ENCODE assay signal across 21 cellular contexts in the genomic region with DNA sequence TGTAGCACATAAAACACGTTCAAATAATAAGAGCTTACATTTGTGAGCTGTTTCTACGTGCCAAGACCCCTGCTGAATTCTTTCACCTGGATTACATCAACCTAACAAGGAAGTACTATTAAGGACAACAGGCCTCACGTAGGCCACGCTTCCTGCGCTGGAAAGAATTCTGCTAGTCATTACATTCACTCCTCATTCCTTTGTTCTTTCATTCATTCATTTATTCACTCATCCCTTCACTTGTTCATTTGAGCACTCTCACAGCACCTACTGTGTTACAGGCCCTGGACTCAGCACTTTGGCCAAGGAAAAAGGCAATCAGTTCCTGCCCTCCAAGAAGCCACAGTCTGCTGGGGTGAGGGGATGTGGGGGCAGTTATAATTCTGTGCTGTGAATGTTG. TPM values are rescaled to one million over a fixed set of nuclear protein-coding genes. Genes with fewer than 3 reads are reported as not detected.
DNase-seq lines count a peak whose midpoint lies in the region; ATAC-seq, FAIRE-seq and TF ChIP-seq lines count a peak whose summit lies in the region.
"Had no signal": no experiment of that assay in that cellular context is flagged by ENCODE, and none has a peak within 500 bp of the region (broad histone marks: within the 10 kb centered on the region; RNA-seq: fewer than 3 reads in every experiment).

No MANE protein-coding gene starts in this region.

- H2BK120ac ChIP-seq in H9 (ENCODE audit: low read depth, low read length, poor library complexity, severe bottlenecking), result no peak overlapping the region

- no peak overlapping the region for H2BK15ac ChIP-seq in H9 (ENCODE audit: low read depth, low read length)

- TF ChIP-seq CTCF in H9 (conservative IDR thresholded peaks at IDR 0.05), result no peak
- no peak for TF ChIP-seq CTCF in K562 (IDR thresholded peaks at IDR 0.05 in 2 of 3, conservative IDR thresholded peaks at IDR 0.05 in 1 of 3; ENCODE audit: insufficient read depth in 2 of 3, low read depth in 1 of 3, low read length in 3 of 3)
- no peak for TF ChIP-seq CTCF in neutrophil (IDR thresholded peaks at IDR 0.05)

- in situ Hi-C loops in K562 (cut with MboI), result no loop called here

- H3T11ph ChIP-seq in H9 (ENCODE audit: low read length), result no peak overlapping the region

- H3K14ac ChIP-seq in H9 (ENCODE audit: insufficient read depth, low read length), result no peak overlapping the region

- H4K5ac ChIP-seq in H9 (ENCODE audit: insufficient read length, low read depth, low read length), result no peak overlapping the region

- no peak for TF ChIP-seq POLR2A in K562 (conservative IDR thresholded peaks at IDR 0.05)

- H2AK5ac ChIP-seq in H9 (ENCODE audit: insufficient read length, low read length), result no peak overlapping the region

- H3K4me3 ChIP-seq in K562 (no peak overlapping the region), neutrophil (ENCODE audit: low read depth in 1 of 2, low read length in 1 of 2) (peak overlapping the region; percentile 26 to 43)
- no peak overlapping the region for H3K4me3 ChIP-seq in CD4-positive, alpha-beta memory T cell (ENCODE audit: low read length in 2 of 2)
- H3K4me3 ChIP-seq: GM23338, SK-N-MC had no signal

- no peak overlapping the region for H2BK5ac ChIP-seq in H9 (ENCODE audit: insufficient read length, low read length)

- no peak for DNase-seq in activated naive CD8-positive, alpha-beta T cell treated with anti-CD3 and anti-CD28 coated beads, Interleukin-2, amount 10 ng/mL, durations not matched to agents 7 days and 5 days
- no peak for DNase-seq in activated naive CD8-positive, alpha-beta T cell treated with anti-CD3 and anti-CD28 coated beads for 36 hours
- no peak for DNase-seq in H9
- DNase-seq in K562 (ENCODE audit: extremely low read depth in 1 of 4, low spot score in 3 of 4), result no peak
- no peak for DNase-seq in activated T-cell treated with anti-CD3 and anti-CD28 coated beads, Interleukin-2, amount 50 U/mL, for 48 hours
- DNase-seq in CD4-positive, alpha-beta memory T cell, result no peak
- DNase-seq: BE2C; CD8-positive, alpha-beta memory T cell; DMS53; NCI-H1092 treated with DMSO at 0.1 percent for 48 hours; NCI-H446 treated with DMSO at 0.1 percent for 48 hours; SHP77 had no signal

- no peak overlapping the region for H2AFZ ChIP-seq in H9 (ENCODE audit: low read length)
- no peak overlapping the region for H2AFZ ChIP-seq in K562 (ENCODE audit: low read depth, low read length)
- H2AFZ ChIP-seq: GM23338 had no signal

- no peak overlapping the region for H3K4me3 Mint-ChIP-seq in activated naive CD8-positive, alpha-beta T cell treated with anti-CD3 and anti-CD28 coated beads, Interleukin-2, amount 10 ng/mL, durations not matched to agents 7 days and 5 days
- no peak overlapping the region for H3K4me3 Mint-ChIP-seq in activated naive CD8-positive, alpha-beta T cell treated with anti-CD3 and anti-CD28 coated beads for 36 hours
- no peak overlapping the region for H3K4me3 Mint-ChIP-seq in H9
- H3K4me3 Mint-ChIP-seq in CD4-positive, alpha-beta memory T cell, result no peak overlapping the region
- H3K4me3 Mint-ChIP-seq: CD8-positive, alpha-beta memory T cell; GM23338 had no signal

- H3K4me1 Mint-ChIP-seq in activated naive CD8-positive, alpha-beta T cell treated with anti-CD3 and anti-CD28 coated beads, Interleukin-2, amount 10 ng/mL, durations not matched to agents 7 days and 5 days, result peaks cover 27% of the 10 kb centered on the region
- H3K4me1 Mint-ChIP-seq in activated naive CD8-positive, alpha-beta T cell treated with anti-CD3 and anti-CD28 coated beads for 36 hours, result peaks cover under 1% of the 10 kb centered on the region
- H3K4me1 Mint-ChIP-seq in H9, result peaks cover 17 to 28% of the 10 kb centered on the region in 2 experiments
- H3K4me1 Mint-ChIP-seq in CD4-positive, alpha-beta memory T cell, result peaks cover 0 to 5% (median 0%) of the 10 kb centered on the region in 4 donors

- no peaks in the 10 kb centered on the region for H3K9me3 ChIP-seq in H9 (ENCODE audit: control insufficient read depth, low read depth, low read length)
- H3K9me3 ChIP-seq in K562 (replicated peaks; ENCODE audit: control insufficient read depth, insufficient read depth, low read depth, low read length), result no peaks in the 10 kb centered on the region
- H3K9me3 ChIP-seq in neutrophil, result no peaks in the 10 kb centered on the region
- no peaks in the 10 kb centered on the region for H3K9me3 ChIP-seq in CD4-positive, alpha-beta memory T cell (ENCODE audit: control insufficient read depth in 1 of 2, low read length in 2 of 2)
- H3K9me3 ChIP-seq: BE2C had no signal

- H3K56ac ChIP-seq in H9 (ENCODE audit: insufficient read length, low read depth, low read length), result no peak overlapping the region

- no peak overlapping the region for H2BK20ac ChIP-seq in H9 (ENCODE audit: low read depth, low read length, poor library complexity, severe bottlenecking)

- no peak overlapping the region for H3K23ac ChIP-seq in H9 (ENCODE audit: insufficient read length, low read depth, low read length)

- no TSS peak for BruUV-seq in K562 (replicated peaks; lab: Mats Ljungman, UMichigan)

- intact Hi-C loops in K562 (cut with micrococcal nuclease), result no loop called here
- intact Hi-C loops in CD4-positive, alpha-beta memory T cell (cut with micrococcal nuclease), result no loop called here

- H3K36me3 Mint-ChIP-seq in activated naive CD8-positive, alpha-beta T cell treated with anti-CD3 and anti-CD28 coated beads, Interleukin-2, amount 10 ng/mL, durations not matched to agents 7 days and 5 days, result peaks cover 18% of the 10 kb centered on the region
- no peaks in the 10 kb centered on the region for H3K36me3 Mint-ChIP-seq in activated naive CD8-positive, alpha-beta T cell treated with anti-CD3 and anti-CD28 coated beads for 36 hours
- no peaks in the 10 kb centered on the region; a peak in 1 of 7 replicates for H3K36me3 Mint-ChIP-seq in H9 (ENCODE audit: insufficient read depth in 1 of 3, low read depth in 3 of 3)
- H3K36me3 Mint-ChIP-seq in CD4-positive, alpha-beta memory T cell, result no peaks in the 10 kb centered on the region
- H3K36me3 Mint-ChIP-seq: CD8-positive, alpha-beta memory T cell had no signal

- H3K79me1 ChIP-seq in H9 (ENCODE audit: insufficient read depth, low read depth, low read length, poor library complexity, severe bottlenecking), result no peaks in the 10 kb centered on the region

- no peaks in the 10 kb centered on the region for H3K23me2 ChIP-seq in H9 (ENCODE audit: insufficient read length, low read depth, low read length, poor library complexity, severe bottlenecking)

- H3K36me3 ChIP-seq in K562 (ENCODE audit: control insufficient read depth, insufficient read depth, low read length) (0 out of 3 replicates have a peak, but pooled peaks cover 5% of the 10 kb centered on the region), neutrophil (peaks cover 4% of the 10 kb centered on the region)
- H3K36me3 ChIP-seq in CD4-positive, alpha-beta memory T cell (ENCODE audit: insufficient read depth, low read length), result no peaks in the 10 kb centered on the region
- H3K36me3 ChIP-seq: BE2C had no signal

- H3K4me2 ChIP-seq in H9 (ENCODE audit: insufficient read depth, insufficient read length, low read length) (no peak overlapping the region), K562 (ENCODE audit: insufficient read depth, low read length) (no peak overlapping the region)
- H3K4me2 ChIP-seq: GM23338, KMS-11 had no signal

- POLR2A ChIA-PET in activated naive CD8-positive, alpha-beta T cell treated with anti-CD3 and anti-CD28 coated beads, Interleukin-2, amount 10 ng/mL, durations not matched to agents 7 days and 5 days (lab: Charles Lee), result no interaction called here
- POLR2A ChIA-PET in K562 (lab: Yijun Ruan, JAX), result interaction anchor here (1.9 kb wide), 1 partner anchor 10 kb away, joined by 4 read pairs; no protein-coding TSS in a partner anchor
- POLR2A ChIA-PET in CD4-positive, alpha-beta memory T cell (lab: Charles Lee; ENCODE audit: partially characterized antibody), result no interaction called here

- H3K79me2 ChIP-seq in H9 (ENCODE audit: insufficient read depth, low read length) (no peaks in the 10 kb centered on the region), K562 (ENCODE audit: control insufficient read depth, insufficient read depth, low read length) (no peaks in the 10 kb centered on the region)

- no peak for ATAC-seq in activated naive CD8-positive, alpha-beta T cell treated with anti-CD3 and anti-CD28 coated beads, Interleukin-2, amount 10 ng/mL, durations not matched to agents 7 days and 5 days (ENCODE audit: low read depth)
- no peak for ATAC-seq in K562
- no peak for ATAC-seq in HG03025 (IDR thresholded peaks at IDR 0.05; ENCODE audit: low FRiP score, unreplicated experiment)
- ATAC-seq: GM23338 had no signal

- H4K8ac ChIP-seq in H9 (replicated peaks; ENCODE audit: insufficient read length, low read depth, low read length), result no peak overlapping the region

- no peak for TF ChIP-seq EP300 in K562 (IDR thresholded peaks at IDR 0.05; ENCODE audit: low read length)

- H3K18ac ChIP-seq in H9 (ENCODE audit: insufficient read length, low read depth, low read length), result no peak overlapping the region

- no peaks in the 10 kb centered on the region for H3K9me1 ChIP-seq in K562 (ENCODE audit: control insufficient read depth, insufficient read depth, low read length)

- no peak overlapping the region for H2BK12ac ChIP-seq in H9 (ENCODE audit: insufficient read length, low read depth, low read length)

- H3K4ac ChIP-seq in H9 (ENCODE audit: low read depth, low read length), result no peak overlapping the region

- H4K20me1 ChIP-seq in H9 (ENCODE audit: control insufficient read depth, insufficient read depth, insufficient read length), result no peaks in the 10 kb centered on the region
- H4K20me1 ChIP-seq in K562 (replicated peaks; ENCODE audit: control insufficient read depth, insufficient read depth, low read length), result no peaks in the 10 kb centered on the region

- no peaks in the 10 kb centered on the region for H3K27me3 ChIP-seq in H9 (ENCODE audit: insufficient read depth, low read length)
- H3K27me3 ChIP-seq in K562 (ENCODE audit: control insufficient read depth in 2 of 2, insufficient read depth in 2 of 2, low read length in 2 of 2), result no peaks in the 10 kb centered on the region
- no peaks in the 10 kb centered on the region for H3K27me3 ChIP-seq in neutrophil
- no peaks in the 10 kb centered on the region for H3K27me3 ChIP-seq in CD4-positive, alpha-beta memory T cell (ENCODE audit: insufficient read depth, low read length)
- H3K27me3 ChIP-seq: BE2C had no signal

- CTCF ChIA-PET in K562 (lab: Yijun Ruan, JAX; ENCODE audit: low intra/inter-chr PET ratio), result no interaction called here
- CTCF ChIA-PET in CD4-positive, alpha-beta memory T cell (lab: Charles Lee; ENCODE audit: partially characterized antibody), result interaction anchor here (1.6 kb wide), 1 partner anchor 10 kb away, joined by 4 read pairs; no protein-coding TSS in a partner anchor

- no CpG with 5 or more reads among the region's 5 CpGs for WGBS in H9 (ENCODE audit: extremely low coverage, insufficient read length, low lambda C conversion rate)
- WGBS in K562 (ENCODE audit: insufficient coverage, low coverage, missing lambda C conversion rate), result 76% methylated on average over 5 of the region's 5 CpGs

- FAIRE-seq in K562 (lab: Jason Lieb, UNC), result no peak
- FAIRE-seq: A204.1, GM12891, RCC 7860 had no signal

- H3K4me1 ChIP-seq in H9 (ENCODE audit: insufficient read depth, low read length), result no peaks in the 10 kb centered on the region
- peaks cover 9 to 13% of the 10 kb centered on the region in 2 experiments; a peak in 3 of 5 replicates for H3K4me1 ChIP-seq in K562 (replicated peaks in 1 of 2; ENCODE audit: control insufficient read depth in 2 of 2, insufficient read depth in 2 of 2, low read length in 2 of 2)
- peaks cover 66 to 70% of the 10 kb centered on the region in 2 experiments for H3K4me1 ChIP-seq in neutrophil (ENCODE audit: control insufficient read depth in 1 of 2, insufficient read depth in 1 of 2, low read depth in 1 of 2, low read length in 1 of 2)
- H3K4me1 ChIP-seq in CD4-positive, alpha-beta memory T cell (ENCODE audit: insufficient read depth, low read length), result no peaks in the 10 kb centered on the region

- H3K27ac Mint-ChIP-seq in activated naive CD8-positive, alpha-beta T cell treated with anti-CD3 and anti-CD28 coated beads, Interleukin-2, amount 10 ng/mL, durations not matched to agents 7 days and 5 days, result peak overlapping the region; percentile 78
- no peak overlapping the region for H3K27ac Mint-ChIP-seq in activated naive CD8-positive, alpha-beta T cell treated with anti-CD3 and anti-CD28 coated beads for 36 hours
- H3K27ac Mint-ChIP-seq in H9, result peak overlapping the region in 2 of 3 experiments; percentile 3 to 49; a peak in 3 of 7 replicates
- no peak overlapping the region for H3K27ac Mint-ChIP-seq in CD4-positive, alpha-beta memory T cell
- H3K27ac Mint-ChIP-seq: GM23338 had no signal

- no peaks in the 10 kb centered on the region for H3K9me3 Mint-ChIP-seq in activated naive CD8-positive, alpha-beta T cell treated with anti-CD3 and anti-CD28 coated beads, Interleukin-2, amount 10 ng/mL, durations not matched to agents 7 days and 5 days
- H3K9me3 Mint-ChIP-seq in activated naive CD8-positive, alpha-beta T cell treated with anti-CD3 and anti-CD28 coated beads for 36 hours, result no peaks in the 10 kb centered on the region
- no peaks in the 10 kb centered on the region for H3K9me3 Mint-ChIP-seq in H9
- H3K9me3 Mint-ChIP-seq in CD4-positive, alpha-beta memory T cell, result no peaks in the 10 kb centered on the region
- H3K9me3 Mint-ChIP-seq: CD8-positive, alpha-beta memory T cell; GM23338 had no signal

- H3K27ac ChIP-seq in H9 (ENCODE audit: insufficient read length, low read depth, low read length) (no peak overlapping the region), K562 (ENCODE audit: extremely low read depth, low read depth, low read length) (no peak overlapping the region), neutrophil (peak overlapping the region; percentile 92)
- no peak overlapping the region for H3K27ac ChIP-seq in CD4-positive, alpha-beta memory T cell (ENCODE audit: low read depth, low read length)
- H3K27ac ChIP-seq: KMS-11, SK-N-MC had no signal

- no peak for TF ChIP-seq RAD21 in K562 (CRISPR knock-in tag; conservative IDR thresholded peaks at IDR 0.05 in 1 of 2, IDR thresholded peaks at IDR 0.05 in 1 of 2)

- no peak overlapping the region for H4K91ac ChIP-seq in H9 (ENCODE audit: insufficient read length, low read depth, low read length)

- H3K9ac ChIP-seq in H9 (ENCODE audit: extremely low read depth, insufficient read length, low read length), result no peak overlapping the region
- H3K9ac ChIP-seq in K562 (ENCODE audit: insufficient read depth in 1 of 2, low read depth in 2 of 2, low read length in 2 of 2), result no peak overlapping the region
- H3K9ac ChIP-seq: KMS-11 had no signal

- H3K27me3 Mint-ChIP-seq in activated naive CD8-positive, alpha-beta T cell treated with anti-CD3 and anti-CD28 coated beads, Interleukin-2, amount 10 ng/mL, durations not matched to agents 7 days and 5 days, result no peaks in the 10 kb centered on the region
- no peaks in the 10 kb centered on the region for H3K27me3 Mint-ChIP-seq in activated naive CD8-positive, alpha-beta T cell treated with anti-CD3 and anti-CD28 coated beads for 36 hours
- no peaks in the 10 kb centered on the region for H3K27me3 Mint-ChIP-seq in H9 (ENCODE audit: low read depth)
- no peaks in the 10 kb centered on the region for H3K27me3 Mint-ChIP-seq in CD4-positive, alpha-beta memory T cell

RNA-seq across cellular contexts. Expression of a gene that starts 28.2 kb away (rescaled TPM):
- 10 to 100 TPM; 47.0 to 57.2 TPM for total RNA-seq in activated naive CD8-positive, alpha-beta T cell treated with anti-CD3 and anti-CD28 coated beads, Interleukin-2, amount 10 ng/mL, durations not matched to agents 7 days and 5 days
- 10 to 100 TPM; 28.6 to 29.7 TPM for total RNA-seq in activated naive CD8-positive, alpha-beta T cell treated with anti-CD3 and anti-CD28 coated beads for 36 hours
- total RNA-seq in H9 (2021) (5.4 and 5.8 TPM in 2 replicates), K562 (2014; rRNA removed) (25.2 and 30.4 TPM in 2 replicates), K562 (2014; rRNA removed; fragmentation: Illumina TruSeq; extraction: Trizol) (11.5 and 13.4 TPM in 2 replicates), K562 (2015; rRNA removed; fragmentation: Illumina TruSeq; extraction: Trizol) (11.6 and 12.6 TPM in 2 replicates), K562 (2021) (28.9 and 31.6 TPM in 2 replicates)
- total RNA-seq in K562 (2011; cell fraction: chromatin; rRNA removed; ENCODE audit: low replicate concordance), result 16.2 and 42.2 TPM in 2 replicates
- total RNA-seq in K562 (2011; cell fraction: nucleolus; rRNA removed), result 30.9 and 35.9 TPM in 2 replicates
- 12.6 and 19.2 TPM in 2 replicates for total RNA-seq in K562 (2011; cell fraction: nucleoplasm; rRNA removed)
- polyA plus RNA-seq in K562 (2011; rRNA removed) (21.7 and 25.3 TPM in 2 replicates), K562 (2014; fragmentation: Illumina TruSeq; extraction: Trizol) (17.8 and 20.7 TPM in 2 replicates), K562 (2014; fragmentation: Nextera tagmentation; extraction: Ambion mirVana) (1 to 10 TPM in 1 of 2 experiments, under 1 TPM in 1; 0.96 to 2.0 TPM), K562 (2014; rRNA removed) (31.8 and 32.9 TPM in 2 replicates)
- 27.4 and 44.2 TPM in 2 replicates for polyA plus RNA-seq in K562 (2011; cell fraction: cytosol; rRNA removed)
- polyA plus RNA-seq in K562 (2011; cell fraction: nucleus; rRNA removed), result 24.7 and 34.1 TPM in 2 replicates
- polyA plus RNA-seq in K562 (2012), result 14.6 and 21.7 TPM in 2 replicates
- polyA minus RNA-seq in K562 (2011; rRNA and poly(A)+ RNA removed), result 9.3 and 10.6 TPM in 2 replicates
- polyA minus RNA-seq in K562 (2011; cell fraction: cytosol; rRNA and poly(A)+ RNA removed), result 7.7 and 8.3 TPM in 2 replicates
- polyA minus RNA-seq in K562 (2011; cell fraction: nucleus; rRNA and poly(A)+ RNA removed), result 18.8 and 20.2 TPM in 2 replicates
- total RNA-seq in CD4-positive, alpha-beta memory T cell, result 1 to 10 TPM in 1 of 2 experiments, under 1 TPM in 1; 0.96 to 1.6 TPM
- 1 to 10 TPM; 6.6 to 9.6 TPM for polyA plus RNA-seq in CD4-positive, alpha-beta memory T cell
- total RNA-seq: MCF 10A had no signal

Comparison
In these comparisons a context has a peak if more than half of its experiments do, and no peak if none do; other contexts are left out.
1. H3K27ac Mint-ChIP-seq: peak in activated naive CD8-positive, alpha-beta T cell treated with anti-CD3 and anti-CD28 coated beads, Interleukin-2, amount 10 ng/mL, durations not matched to agents 7 days and 5 days (single experiment) and H9 (2 of 3); none in activated naive CD8-positive, alpha-beta T cell treated with anti-CD3 and anti-CD28 coated beads for 36 hours (single experiment) and CD4-positive, alpha-beta memory T cell (0 of 7).
2. H3K4me3 ChIP-seq: peak in neutrophil (2 of 2); none in K562 (single experiment) and CD4-positive, alpha-beta memory T cell (0 of 2).